8 cellular contexts compared by ENCODE assay signal in genomic region chr6:13574149-13574570, GRCh38. TPM values are rescaled to one million over a fixed set of nuclear protein-coding genes. Genes with fewer than 3 reads are reported as not detected.
A peak's percentile ranks its signal among the peaks of the same experiment; 100 is the strongest.
DNase-seq lines count a peak whose midpoint lies in the region; ATAC-seq and TF ChIP-seq lines count a peak whose summit lies in the region.

No MANE protein-coding gene starts in this region.

- H3K4me3 ChIP-seq in KMS-11 (IDR thresholded peaks at IDR 0.05; ENCODE audit: insufficient read depth, low read depth, low read length) (peak overlapping the region; percentile 58), fibroblast of mammary gland (ENCODE audit: control insufficient read depth, low read depth, low read length) (peak overlapping the region; percentile 82)

- TF ChIP-seq CTCF in KMS-11 (conservative IDR thresholded peaks at IDR 0.05; ENCODE audit: low read depth, low read length) (no peak; the same call in 1 of the 2 replicates), fibroblast of mammary gland (conservative IDR thresholded peaks at IDR 0.05; ENCODE audit: control insufficient read depth, insufficient read depth, low read depth, low read length) (peak; percentile 32)

- H3K79me2 ChIP-seq in KMS-11 (ENCODE audit: insufficient read depth, low read depth), result no peaks in the 10 kb centered on the region; the same call in 1 of the 2 replicates

- peak overlapping the region; percentile 65; the same call in 1 of the 2 replicates for H3K4me2 ChIP-seq in KMS-11

- H2AFZ ChIP-seq in KMS-11 (ENCODE audit: low read depth), result peak overlapping the region; percentile 92

- peak overlapping the region; percentile 92 to 94 for H3K27ac Mint-ChIP-seq in natural killer cell treated with Interleukin-12 subunit alpha and Interleukin-12 subunit beta and Interleukin-15 and Interleukin-18, amount 100 ng/mL, for 72 hours

- DNase-seq in Daoy (ENCODE audit: low read depth) (peak; percentile 99), fibroblast of mammary gland (ENCODE audit: low read depth) (peak; percentile 86)
- peak; percentile 79 to 87 for DNase-seq in activated T-helper 1 cell treated with anti-CD3 and anti-CD28 coated beads, Interleukin-2, amount 50 U/mL, for 16 hours (ENCODE audit: low read depth in 1 of 2, low spot score in 1 of 2)
- DNase-seq in natural killer cell treated with Interleukin-12 subunit alpha and Interleukin-12 subunit beta and Interleukin-15 and Interleukin-18, amount 100 ng/mL, for 72 hours (ENCODE audit: low spot score), result peak; percentile 96
- DNase-seq in stimulated activated naive CD4-positive, alpha-beta T cell treated with Interleukin-2 at 50 U/mL for 16 hours (lab: John Stamatoyannopoulos, UW), result peak; percentile 91

- no peaks in the 10 kb centered on the region for H3K36me3 ChIP-seq in KMS-11 (ENCODE audit: insufficient read depth)

- no peaks in the 10 kb centered on the region for H3K27me3 ChIP-seq in KMS-11 (ENCODE audit: insufficient read depth, low read depth)

- peak; percentile 65 for ATAC-seq in GM21786 (IDR thresholded peaks at IDR 0.05; ENCODE audit: unreplicated experiment)
- ATAC-seq in natural killer cell treated with Interleukin-12 subunit alpha and Interleukin-12 subunit beta and Interleukin-15 and Interleukin-18, amount 100 ng/mL, for 72 hours, result peak; percentile 94

- H3K27me3 Mint-ChIP-seq in natural killer cell treated with Interleukin-12 subunit alpha and Interleukin-12 subunit beta and Interleukin-15 and Interleukin-18, amount 100 ng/mL, for 72 hours, result no peaks in the 10 kb centered on the region

- peak overlapping the region; percentile 94 for H3K27ac ChIP-seq in KMS-11

- H3K9ac ChIP-seq in KMS-11, result peak overlapping the region; percentile 91

- H3K36me3 Mint-ChIP-seq in natural killer cell treated with Interleukin-12 subunit alpha and Interleukin-12 subunit beta and Interleukin-15 and Interleukin-18, amount 100 ng/mL, for 72 hours, result no peaks in the 10 kb centered on the region

- peaks cover 13 to 17% of the 10 kb centered on the region in 2 donors for H3K4me1 Mint-ChIP-seq in natural killer cell treated with Interleukin-12 subunit alpha and Interleukin-12 subunit beta and Interleukin-15 and Interleukin-18, amount 100 ng/mL, for 72 hours (ENCODE audit: low read depth in 2 of 2)

- H3K4me3 Mint-ChIP-seq in natural killer cell treated with Interleukin-12 subunit alpha and Interleukin-12 subunit beta and Interleukin-15 and Interleukin-18, amount 100 ng/mL, for 72 hours, result peak overlapping the region; percentile 94

- no peaks in the 10 kb centered on the region for H4K20me1 ChIP-seq in KMS-11 (ENCODE audit: insufficient read depth)

- no peaks in the 10 kb centered on the region for H3K9me3 Mint-ChIP-seq in natural killer cell treated with Interleukin-12 subunit alpha and Interleukin-12 subunit beta and Interleukin-15 and Interleukin-18, amount 100 ng/mL, for 72 hours

- H3K4me1 ChIP-seq in KMS-11 (ENCODE audit: low read depth, poor library complexity, severe bottlenecking), result peaks cover 13% of the 10 kb centered on the region

TF ChIP-seq in PFSK-1, 5 proteins besides CTCF, POLR2A, EP300 and RAD21:
- no peak for TF ChIP-seq TAF1 (IDR thresholded peaks at IDR 0.05; ENCODE audit: borderline replicate concordance, insufficient read depth, low read length)
- TF ChIP-seq SIN3A (IDR thresholded peaks at IDR 0.05; ENCODE audit: borderline replicate concordance, insufficient read depth, low read length), result peak; percentile 31; the same call in 1 of the 2 replicates
- TF ChIP-seq FOXP2 (optimal IDR thresholded peaks at IDR 0.05; ENCODE audit: borderline replicate concordance, extremely low read depth, extremely low read length, insufficient read depth), result peak; percentile 11

RNA-seq across cellular contexts. Expression of gene SIRT5, which starts 0.2 kb away (rescaled TPM):
- 12.1 and 12.6 TPM in 2 replicates for total RNA-seq in Daoy (2014; rRNA removed; shearing (Covaris generic))
- 5.4 TPM for polyA plus RNA-seq in PFSK-1 (2012; ENCODE audit: insufficient read length, low read depth)
- 1 to 10 TPM; 4.7 to 6.9 TPM for total RNA-seq in natural killer cell treated with Interleukin-12 subunit alpha and Interleukin-12 subunit beta and Interleukin-15 and Interleukin-18, amount 100 ng/mL, for 72 hours

RNA-seq across cellular contexts. Expression of gene NOL7, which starts 41.0 kb away (rescaled TPM):
- total RNA-seq in Daoy (2014; rRNA removed; shearing (Covaris generic)), result 356 and 382 TPM in 2 replicates
- polyA plus RNA-seq in PFSK-1 (2012; ENCODE audit: insufficient read length, low read depth), result 131 TPM
- total RNA-seq in natural killer cell treated with Interleukin-12 subunit alpha and Interleukin-12 subunit beta and Interleukin-15 and Interleukin-18, amount 100 ng/mL, for 72 hours, result 100 to 1,000 TPM in 1 of 2 donors, 10 to 100 TPM in 1; 62.6 to 102 TPM

Comparison
In these comparisons a context has a peak if more than half of its experiments do, and no peak if none do; other contexts are left out.
1. Peak in every context shown above with its lines: DNase-seq, ATAC-seq, H3K4me3 ChIP-seq and H3K27ac ChIP-seq.